Comparison of ENCODE assay signal across 9 cellular contexts in genomic region chr6:103122766-103123601, GRCh38.
DNase-seq lines count a peak whose midpoint lies in the region; ATAC-seq and TF ChIP-seq lines count a peak whose summit lies in the region.
"Had no signal": no experiment of that assay in that cellular context is flagged by ENCODE, and none has a peak within 500 bp of the region (broad histone marks: within the 10 kb centered on the region; RNA-seq: fewer than 3 reads in every experiment).

No MANE protein-coding gene starts in this region.

- H3K27me3 ChIP-seq in right atrium auricular region (no peaks in the 10 kb centered on the region), thoracic aorta (replicated peaks; ENCODE audit: insufficient read depth) (no peaks in the 10 kb centered on the region)

- TF ChIP-seq CTCF in right atrium auricular region (IDR thresholded peaks at IDR 0.05): peak; percentile 17 to 45
- TF ChIP-seq CTCF in thoracic aorta (IDR thresholded peaks at IDR 0.05): peak; percentile 13

- DNase-seq in NCI-H146 (lab: John Stamatoyannopoulos, UW): peak; percentile 14
- DNase-seq in NCI-H146 treated with DMSO at 0.1 percent for 48 hours (lab: John Stamatoyannopoulos, UW; ENCODE audit: unreplicated experiment): no peak
- DNase-seq in NCI-H2029 treated with DMSO at 0.1 percent for 48 hours (lab: John Stamatoyannopoulos, UW): peak; percentile 78
- DNase-seq in UCSD-AML1 (lab: John Stamatoyannopoulos, UW; ENCODE audit: unreplicated experiment): peak; percentile 29
- DNase-seq in right atrium auricular region (ENCODE audit: low spot score): no peak
- DNase-seq in thoracic aorta (ENCODE audit: low spot score): no peak

- no peaks in the 10 kb centered on the region for H3K4me1 ChIP-seq in right atrium auricular region
- no peaks in the 10 kb centered on the region for H3K4me1 ChIP-seq in thoracic aorta (ENCODE audit: control insufficient read depth in 1 of 2, low read depth in 2 of 2)
- H3K4me1 ChIP-seq: parathyroid adenoma had no signal

- H3K27ac ChIP-seq in right atrium auricular region (no peak overlapping the region), thoracic aorta (no peak overlapping the region)
- H3K27ac ChIP-seq: parathyroid adenoma had no signal

- H3K9me3 ChIP-seq in right atrium auricular region (no peaks in the 10 kb centered on the region), thoracic aorta (no peaks in the 10 kb centered on the region)

- H3K36me3 ChIP-seq in right atrium auricular region (no peaks in the 10 kb centered on the region), thoracic aorta (no peaks in the 10 kb centered on the region)

- ATAC-seq in HG02870 (IDR thresholded peaks at IDR 0.05; ENCODE audit: unreplicated experiment) (peak; percentile 80), thoracic aorta (ENCODE audit: insufficient number of reproducible peaks, low FRiP score, low read depth) (no peak), esophagus mucosa (no peak)

- no peak overlapping the region for H3K4me3 ChIP-seq in right atrium auricular region
- no peak overlapping the region for H3K4me3 ChIP-seq in thoracic aorta

Comparison
In these comparisons a context has a peak if more than half of its experiments do, and no peak if none do; other contexts are left out.
1. DNase-seq: peak in NCI-H146 (single experiment), NCI-H2029 treated with DMSO at 0.1 percent for 48 hours (single experiment) and UCSD-AML1 (single experiment); none in NCI-H146 treated with DMSO at 0.1 percent for 48 hours (single experiment), right atrium auricular region (single experiment) and thoracic aorta (single experiment).